10 cellular contexts compared by ENCODE assay signal in genomic region chr11:22807855-22808558, GRCh38.
A peak's percentile ranks its signal among the peaks of the same experiment; 100 is the strongest.
DNase-seq lines count a peak whose midpoint lies in the region; ATAC-seq and TF ChIP-seq lines count a peak whose summit lies in the region.
"Had no signal": no experiment of that assay in that cellular context is flagged by ENCODE, and none has a peak within 500 bp of the region (broad histone marks: within the 10 kb centered on the region; RNA-seq: fewer than 3 reads in every experiment).

No MANE protein-coding gene starts in this region.

- H3K4me3 ChIP-seq in GM12864 (ENCODE audit: low read depth, low read length) (no peak overlapping the region), astrocyte of the spinal cord (ENCODE audit: low read depth, low read length) (no peak overlapping the region)

- peak; percentile 97 for ATAC-seq in GM21381 (IDR thresholded peaks at IDR 0.05; ENCODE audit: unreplicated experiment)
- peak; percentile 96 for ATAC-seq in HG03280 (IDR thresholded peaks at IDR 0.05; ENCODE audit: unreplicated experiment)
- ATAC-seq: activated CD4-positive, alpha-beta T cell treated with anti-CD3 and anti-CD28 coated beads for 36 hours; stimulated activated naive CD8-positive, alpha-beta T cell treated with anti-CD3 and anti-CD28 coated beads, Interleukin-15, Interleukin-2, amounts not matched to agents 100 U/mL and 50 U/mL, for 24 hours had no signal

- DNase-seq in GM12864 (ENCODE audit: low read depth) (peak; percentile 24), astrocyte of the spinal cord (ENCODE audit: low read depth, low spot score) (peak; percentile 20), NCI-H2227 treated with DMSO at 0.1 percent for 48 hours (lab: John Stamatoyannopoulos, UW) (no peak), NCI-H187 (lab: John Stamatoyannopoulos, UW) (no peak), EL (no peak), superior temporal gyrus (ENCODE audit: extremely low spot score) (no peak)
- DNase-seq: activated CD4-positive, alpha-beta T cell treated with anti-CD3 and anti-CD28 coated beads for 36 hours; stimulated activated naive CD8-positive, alpha-beta T cell treated with anti-CD3 and anti-CD28 coated beads, Interleukin-15, Interleukin-2, amounts not matched to agents 100 U/mL and 50 U/mL, for 24 hours had no signal

- TF ChIP-seq CTCF in GM12864 (IDR thresholded peaks at IDR 0.05; ENCODE audit: low read depth, low read length, missing control alignments): no peak
- no peak for TF ChIP-seq CTCF in astrocyte of the spinal cord (IDR thresholded peaks at IDR 0.05; ENCODE audit: low read depth, low read length)

- in situ Hi-C loops in astrocyte of the spinal cord (cut with HindIII; ENCODE audit: low sequenced_read_pairs): no loop called here

Comparison
In these comparisons a context has a peak if more than half of its experiments do, and no peak if none do; other contexts are left out.
1. DNase-seq: peak in GM12864 (single experiment) and astrocyte of the spinal cord (single experiment); none in NCI-H2227 treated with DMSO at 0.1 percent for 48 hours (single experiment), NCI-H187 (0 of 2), EL (single experiment) and superior temporal gyrus (single experiment).